ENCODE assay signal across 1 cellular context in genomic region chr22:38843201-38843715, GRCh38.
TF ChIP-seq lines count a peak whose summit lies in the region.

No MANE protein-coding gene starts in this region.

TF ChIP-seq in HepG2, 621 proteins besides CTCF, POLR2A, EP300 and RAD21 (continued from another document and continues in another):
- TF ChIP-seq REST (IDR thresholded peaks at IDR 0.05; ENCODE audit: borderline replicate concordance in 1 of 2, low read depth in 1 of 2, low read length in 2 of 2), result no peak
- TF ChIP-seq, protein P1, sequence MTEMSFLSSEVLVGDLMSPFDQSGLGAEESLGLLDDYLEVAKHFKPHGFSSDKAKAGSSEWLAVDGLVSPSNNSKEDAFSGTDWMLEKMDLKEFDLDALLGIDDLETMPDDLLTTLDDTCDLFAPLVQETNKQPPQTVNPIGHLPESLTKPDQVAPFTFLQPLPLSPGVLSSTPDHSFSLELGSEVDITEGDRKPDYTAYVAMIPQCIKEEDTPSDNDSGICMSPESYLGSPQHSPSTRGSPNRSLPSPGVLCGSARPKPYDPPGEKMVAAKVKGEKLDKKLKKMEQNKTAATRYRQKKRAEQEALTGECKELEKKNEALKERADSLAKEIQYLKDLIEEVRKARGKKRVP (CRISPR knock-in tag; IDR thresholded peaks at IDR 0.05), result peak in 1 of 2 experiments; percentile 31; a peak in 1 of 4 replicates
- peak; percentile 13; the same call in 1 of the 2 replicates for TF ChIP-seq FOXO1 (CRISPR knock-in tag; IDR thresholded peaks at IDR 0.05)
- TF ChIP-seq, protein P2, sequence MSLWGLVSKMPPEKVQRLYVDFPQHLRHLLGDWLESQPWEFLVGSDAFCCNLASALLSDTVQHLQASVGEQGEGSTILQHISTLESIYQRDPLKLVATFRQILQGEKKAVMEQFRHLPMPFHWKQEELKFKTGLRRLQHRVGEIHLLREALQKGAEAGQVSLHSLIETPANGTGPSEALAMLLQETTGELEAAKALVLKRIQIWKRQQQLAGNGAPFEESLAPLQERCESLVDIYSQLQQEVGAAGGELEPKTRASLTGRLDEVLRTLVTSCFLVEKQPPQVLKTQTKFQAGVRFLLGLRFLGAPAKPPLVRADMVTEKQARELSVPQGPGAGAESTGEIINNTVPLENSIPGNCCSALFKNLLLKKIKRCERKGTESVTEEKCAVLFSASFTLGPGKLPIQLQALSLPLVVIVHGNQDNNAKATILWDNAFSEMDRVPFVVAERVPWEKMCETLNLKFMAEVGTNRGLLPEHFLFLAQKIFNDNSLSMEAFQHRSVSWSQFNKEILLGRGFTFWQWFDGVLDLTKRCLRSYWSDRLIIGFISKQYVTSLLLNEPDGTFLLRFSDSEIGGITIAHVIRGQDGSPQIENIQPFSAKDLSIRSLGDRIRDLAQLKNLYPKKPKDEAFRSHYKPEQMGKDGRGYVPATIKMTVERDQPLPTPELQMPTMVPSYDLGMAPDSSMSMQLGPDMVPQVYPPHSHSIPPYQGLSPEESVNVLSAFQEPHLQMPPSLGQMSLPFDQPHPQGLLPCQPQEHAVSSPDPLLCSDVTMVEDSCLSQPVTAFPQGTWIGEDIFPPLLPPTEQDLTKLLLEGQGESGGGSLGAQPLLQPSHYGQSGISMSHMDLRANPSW (CRISPR knock-in tag; IDR thresholded peaks at IDR 0.05; ENCODE audit: borderline replicate concordance), result no peak
- TF ChIP-seq MXI1 (IDR thresholded peaks at IDR 0.05; ENCODE audit: borderline replicate concordance, low read depth, low read length), result no peak; the same call in 2 of the 3 replicates
- TF ChIP-seq HMGXB4 (CRISPR knock-in tag; IDR thresholded peaks at IDR 0.05; ENCODE audit: borderline replicate concordance in 1 of 2, low read depth in 1 of 2), result peak in 1 of 2 experiments; percentile 75; a peak in 2 of 4 replicates
- TF ChIP-seq, protein P3, sequence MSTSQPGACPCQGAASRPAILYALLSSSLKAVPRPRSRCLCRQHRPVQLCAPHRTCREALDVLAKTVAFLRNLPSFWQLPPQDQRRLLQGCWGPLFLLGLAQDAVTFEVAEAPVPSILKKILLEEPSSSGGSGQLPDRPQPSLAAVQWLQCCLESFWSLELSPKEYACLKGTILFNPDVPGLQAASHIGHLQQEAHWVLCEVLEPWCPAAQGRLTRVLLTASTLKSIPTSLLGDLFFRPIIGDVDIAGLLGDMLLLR (CRISPR knock-in tag; IDR thresholded peaks at IDR 0.05), result peak; percentile 40; the same call in 1 of the 2 replicates
- TF ChIP-seq IRF9 (CRISPR knock-in tag; IDR thresholded peaks at IDR 0.05; ENCODE audit: borderline replicate concordance), result 0 out of 2 replicates have a peak, but pooled peaks have one; percentile 44
- peak; percentile 75; the same call in 1 of the 2 replicates for TF ChIP-seq ZNF672 (CRISPR knock-in tag; IDR thresholded peaks at IDR 0.05)
- peak; percentile 71; the same call in 1 of the 2 replicates for TF ChIP-seq ZSCAN21 (CRISPR knock-in tag; IDR thresholded peaks at IDR 0.05; ENCODE audit: borderline replicate concordance)
- no peak for TF ChIP-seq SMARCE1 (IDR thresholded peaks at IDR 0.05; ENCODE audit: borderline replicate concordance)
- TF ChIP-seq, protein P4, sequence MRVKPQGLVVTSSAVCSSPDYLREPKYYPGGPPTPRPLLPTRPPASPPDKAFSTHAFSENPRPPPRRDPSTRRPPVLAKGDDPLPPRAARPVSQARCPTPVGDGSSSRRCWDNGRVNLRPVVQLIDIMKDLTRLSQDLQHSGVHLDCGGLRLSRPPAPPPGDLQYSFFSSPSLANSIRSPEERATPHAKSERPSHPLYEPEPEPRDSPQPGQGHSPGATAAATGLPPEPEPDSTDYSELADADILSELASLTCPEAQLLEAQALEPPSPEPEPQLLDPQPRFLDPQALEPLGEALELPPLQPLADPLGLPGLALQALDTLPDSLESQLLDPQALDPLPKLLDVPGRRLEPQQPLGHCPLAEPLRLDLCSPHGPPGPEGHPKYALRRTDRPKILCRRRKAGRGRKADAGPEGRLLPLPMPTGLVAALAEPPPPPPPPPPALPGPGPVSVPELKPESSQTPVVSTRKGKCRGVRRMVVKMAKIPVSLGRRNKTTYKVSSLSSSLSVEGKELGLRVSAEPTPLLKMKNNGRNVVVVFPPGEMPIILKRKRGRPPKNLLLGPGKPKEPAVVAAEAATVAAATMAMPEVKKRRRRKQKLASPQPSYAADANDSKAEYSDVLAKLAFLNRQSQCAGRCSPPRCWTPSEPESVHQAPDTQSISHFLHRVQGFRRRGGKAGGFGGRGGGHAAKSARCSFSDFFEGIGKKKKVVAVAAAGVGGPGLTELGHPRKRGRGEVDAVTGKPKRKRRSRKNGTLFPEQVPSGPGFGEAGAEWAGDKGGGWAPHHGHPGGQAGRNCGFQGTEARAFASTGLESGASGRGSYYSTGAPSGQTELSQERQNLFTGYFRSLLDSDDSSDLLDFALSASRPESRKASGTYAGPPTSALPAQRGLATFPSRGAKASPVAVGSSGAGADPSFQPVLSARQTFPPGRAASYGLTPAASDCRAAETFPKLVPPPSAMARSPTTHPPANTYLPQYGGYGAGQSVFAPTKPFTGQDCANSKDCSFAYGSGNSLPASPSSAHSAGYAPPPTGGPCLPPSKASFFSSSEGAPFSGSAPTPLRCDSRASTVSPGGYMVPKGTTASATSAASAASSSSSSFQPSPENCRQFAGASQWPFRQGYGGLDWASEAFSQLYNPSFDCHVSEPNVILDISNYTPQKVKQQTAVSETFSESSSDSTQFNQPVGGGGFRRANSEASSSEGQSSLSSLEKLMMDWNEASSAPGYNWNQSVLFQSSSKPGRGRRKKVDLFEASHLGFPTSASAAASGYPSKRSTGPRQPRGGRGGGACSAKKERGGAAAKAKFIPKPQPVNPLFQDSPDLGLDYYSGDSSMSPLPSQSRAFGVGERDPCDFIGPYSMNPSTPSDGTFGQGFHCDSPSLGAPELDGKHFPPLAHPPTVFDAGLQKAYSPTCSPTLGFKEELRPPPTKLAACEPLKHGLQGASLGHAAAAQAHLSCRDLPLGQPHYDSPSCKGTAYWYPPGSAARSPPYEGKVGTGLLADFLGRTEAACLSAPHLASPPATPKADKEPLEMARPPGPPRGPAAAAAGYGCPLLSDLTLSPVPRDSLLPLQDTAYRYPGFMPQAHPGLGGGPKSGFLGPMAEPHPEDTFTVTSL (CRISPR knock-in tag; IDR thresholded peaks at IDR 0.05; ENCODE audit: borderline replicate concordance), result no peak
- TF ChIP-seq KAT8 (CRISPR knock-in tag; IDR thresholded peaks at IDR 0.05), result no peak
- peak; percentile 41 for TF ChIP-seq AGO2 (optimal IDR thresholded peaks at IDR 0.05; ENCODE audit: low read depth, low read length)
- TF ChIP-seq FOSL2 (CRISPR knock-in tag; IDR thresholded peaks at IDR 0.05), result no peak
- TF ChIP-seq HOXA9 (CRISPR knock-in tag; IDR thresholded peaks at IDR 0.05; ENCODE audit: borderline replicate concordance), result peak; percentile 75
- TF ChIP-seq MYC (CRISPR knock-in tag; IDR thresholded peaks at IDR 0.05; ENCODE audit: borderline replicate concordance), result 0 out of 2 replicates have a peak, but pooled peaks have one; percentile 55
- TF ChIP-seq ZNF34 (CRISPR knock-in tag; IDR thresholded peaks at IDR 0.05; ENCODE audit: borderline replicate concordance), result no peak
- 0 out of 2 replicates have a peak, but pooled peaks have one; percentile 17 for TF ChIP-seq MEIS1 (CRISPR knock-in tag; IDR thresholded peaks at IDR 0.05; ENCODE audit: borderline replicate concordance)
- TF ChIP-seq, protein P5, sequence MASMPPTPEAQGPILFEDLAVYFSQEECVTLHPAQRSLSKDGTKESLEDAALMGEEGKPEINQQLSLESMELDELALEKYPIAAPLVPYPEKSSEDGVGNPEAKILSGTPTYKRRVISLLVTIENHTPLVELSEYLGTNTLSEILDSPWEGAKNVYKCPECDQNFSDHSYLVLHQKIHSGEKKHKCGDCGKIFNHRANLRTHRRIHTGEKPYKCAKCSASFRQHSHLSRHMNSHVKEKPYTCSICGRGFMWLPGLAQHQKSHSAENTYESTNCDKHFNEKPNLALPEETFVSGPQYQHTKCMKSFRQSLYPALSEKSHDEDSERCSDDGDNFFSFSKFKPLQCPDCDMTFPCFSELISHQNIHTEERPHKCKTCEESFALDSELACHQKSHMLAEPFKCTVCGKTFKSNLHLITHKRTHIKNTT (CRISPR knock-in tag; IDR thresholded peaks at IDR 0.05), result no peak
- TF ChIP-seq ZNF432 (CRISPR knock-in tag; IDR thresholded peaks at IDR 0.05; ENCODE audit: borderline replicate concordance), result no peak
- TF ChIP-seq GRHL1 (CRISPR knock-in tag; conservative IDR thresholded peaks at IDR 0.05), result no peak
- TF ChIP-seq ZNF329 (CRISPR knock-in tag; IDR thresholded peaks at IDR 0.05; ENCODE audit: low read depth), result 0 out of 2 replicates have a peak, but pooled peaks have one; percentile 18
- no peak for TF ChIP-seq SMAD1 (CRISPR knock-in tag; IDR thresholded peaks at IDR 0.05; ENCODE audit: borderline replicate concordance, low read depth)
- TF ChIP-seq, protein P6, sequence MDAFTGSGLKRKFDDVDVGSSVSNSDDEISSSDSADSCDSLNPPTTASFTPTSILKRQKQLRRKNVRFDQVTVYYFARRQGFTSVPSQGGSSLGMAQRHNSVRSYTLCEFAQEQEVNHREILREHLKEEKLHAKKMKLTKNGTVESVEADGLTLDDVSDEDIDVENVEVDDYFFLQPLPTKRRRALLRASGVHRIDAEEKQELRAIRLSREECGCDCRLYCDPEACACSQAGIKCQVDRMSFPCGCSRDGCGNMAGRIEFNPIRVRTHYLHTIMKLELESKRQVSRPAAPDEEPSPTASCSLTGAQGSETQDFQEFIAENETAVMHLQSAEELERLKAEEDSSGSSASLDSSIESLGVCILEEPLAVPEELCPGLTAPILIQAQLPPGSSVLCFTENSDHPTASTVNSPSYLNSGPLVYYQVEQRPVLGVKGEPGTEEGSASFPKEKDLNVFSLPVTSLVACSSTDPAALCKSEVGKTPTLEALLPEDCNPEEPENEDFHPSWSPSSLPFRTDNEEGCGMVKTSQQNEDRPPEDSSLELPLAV (CRISPR knock-in tag; conservative IDR thresholded peaks at IDR 0.05; ENCODE audit: low read depth), result no peak
- TF ChIP-seq ZMYM4 (CRISPR knock-in tag; IDR thresholded peaks at IDR 0.05), result no peak
- peak; percentile 27; the same call in 1 of the 2 replicates for TF ChIP-seq ZNF772 (CRISPR knock-in tag; IDR thresholded peaks at IDR 0.05)
- TF ChIP-seq HDAC1 (CRISPR knock-in tag; IDR thresholded peaks at IDR 0.05), result peak; percentile 32; the same call in 1 of the 2 replicates
- TF ChIP-seq XRCC5 (optimal IDR thresholded peaks at IDR 0.05; ENCODE audit: low read length), result peak; percentile 47
- TF ChIP-seq CC2D1A (CRISPR knock-in tag; IDR thresholded peaks at IDR 0.05), result no peak
- TF ChIP-seq ZNF674 (CRISPR knock-in tag; IDR thresholded peaks at IDR 0.05; ENCODE audit: low read depth), result 0 out of 2 replicates have a peak, but pooled peaks have one; percentile 27
- TF ChIP-seq RBFOX2 (IDR thresholded peaks at IDR 0.05; ENCODE audit: low read depth, low read length), result peak; percentile 59; the same call in 1 of the 2 replicates
- no peak for TF ChIP-seq ATAD3A (CRISPR knock-in tag; IDR thresholded peaks at IDR 0.05)
